ENCODE assay signal across 1 cellular context in the genomic region with DNA sequence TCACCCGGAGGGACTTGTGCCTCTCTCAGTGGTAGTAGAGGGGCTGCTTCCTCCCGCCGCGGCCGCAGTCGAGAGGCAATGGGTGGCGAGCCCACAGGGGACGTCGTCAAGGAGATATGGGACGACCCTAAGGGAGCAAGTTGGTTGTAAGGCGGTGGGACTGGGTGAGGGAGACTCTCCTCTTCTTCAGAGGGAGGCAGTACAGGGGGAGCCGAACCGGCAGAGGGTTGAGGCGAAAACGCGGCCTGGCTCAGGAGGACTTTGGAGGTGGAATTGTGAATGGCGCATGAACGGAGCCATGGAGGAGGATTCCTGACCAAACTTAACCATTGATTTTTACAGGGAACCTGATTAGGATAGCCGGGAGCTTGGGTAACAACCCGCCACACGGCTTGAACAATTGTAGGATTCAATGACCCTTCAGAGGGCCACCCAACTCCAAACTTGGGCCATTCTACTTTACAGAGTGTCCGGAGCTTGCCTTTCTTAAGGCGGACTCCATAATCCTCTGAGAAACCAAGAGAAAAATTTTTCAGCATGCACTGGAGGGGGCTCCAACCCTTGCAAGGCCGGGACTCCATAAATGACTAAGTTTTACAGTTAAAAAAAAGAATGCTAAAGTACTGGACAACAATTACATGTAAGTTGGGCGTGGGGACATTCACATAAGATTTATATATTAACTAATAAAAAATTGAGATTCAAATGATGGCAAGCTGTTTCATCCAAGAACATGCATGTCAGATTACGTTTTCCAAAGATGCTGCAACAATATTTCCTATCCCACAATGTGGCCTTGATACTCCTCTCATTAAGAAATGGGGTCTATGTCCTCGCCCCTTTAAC.
TF ChIP-seq lines count a peak whose summit lies in the region.

No MANE protein-coding gene starts in this region.

TF ChIP-seq in K562, 482 proteins besides CTCF, POLR2A, EP300 and RAD21 (continued from another document and continues in another):
- TF ChIP-seq, protein P1, sequence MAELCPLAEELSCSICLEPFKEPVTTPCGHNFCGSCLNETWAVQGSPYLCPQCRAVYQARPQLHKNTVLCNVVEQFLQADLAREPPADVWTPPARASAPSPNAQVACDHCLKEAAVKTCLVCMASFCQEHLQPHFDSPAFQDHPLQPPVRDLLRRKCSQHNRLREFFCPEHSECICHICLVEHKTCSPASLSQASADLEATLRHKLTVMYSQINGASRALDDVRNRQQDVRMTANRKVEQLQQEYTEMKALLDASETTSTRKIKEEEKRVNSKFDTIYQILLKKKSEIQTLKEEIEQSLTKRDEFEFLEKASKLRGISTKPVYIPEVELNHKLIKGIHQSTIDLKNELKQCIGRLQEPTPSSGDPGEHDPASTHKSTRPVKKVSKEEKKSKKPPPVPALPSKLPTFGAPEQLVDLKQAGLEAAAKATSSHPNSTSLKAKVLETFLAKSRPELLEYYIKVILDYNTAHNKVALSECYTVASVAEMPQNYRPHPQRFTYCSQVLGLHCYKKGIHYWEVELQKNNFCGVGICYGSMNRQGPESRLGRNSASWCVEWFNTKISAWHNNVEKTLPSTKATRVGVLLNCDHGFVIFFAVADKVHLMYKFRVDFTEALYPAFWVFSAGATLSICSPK (IDR thresholded peaks at IDR 0.05; ENCODE audit: borderline replicate concordance): no peak
- TF ChIP-seq, protein P2, sequence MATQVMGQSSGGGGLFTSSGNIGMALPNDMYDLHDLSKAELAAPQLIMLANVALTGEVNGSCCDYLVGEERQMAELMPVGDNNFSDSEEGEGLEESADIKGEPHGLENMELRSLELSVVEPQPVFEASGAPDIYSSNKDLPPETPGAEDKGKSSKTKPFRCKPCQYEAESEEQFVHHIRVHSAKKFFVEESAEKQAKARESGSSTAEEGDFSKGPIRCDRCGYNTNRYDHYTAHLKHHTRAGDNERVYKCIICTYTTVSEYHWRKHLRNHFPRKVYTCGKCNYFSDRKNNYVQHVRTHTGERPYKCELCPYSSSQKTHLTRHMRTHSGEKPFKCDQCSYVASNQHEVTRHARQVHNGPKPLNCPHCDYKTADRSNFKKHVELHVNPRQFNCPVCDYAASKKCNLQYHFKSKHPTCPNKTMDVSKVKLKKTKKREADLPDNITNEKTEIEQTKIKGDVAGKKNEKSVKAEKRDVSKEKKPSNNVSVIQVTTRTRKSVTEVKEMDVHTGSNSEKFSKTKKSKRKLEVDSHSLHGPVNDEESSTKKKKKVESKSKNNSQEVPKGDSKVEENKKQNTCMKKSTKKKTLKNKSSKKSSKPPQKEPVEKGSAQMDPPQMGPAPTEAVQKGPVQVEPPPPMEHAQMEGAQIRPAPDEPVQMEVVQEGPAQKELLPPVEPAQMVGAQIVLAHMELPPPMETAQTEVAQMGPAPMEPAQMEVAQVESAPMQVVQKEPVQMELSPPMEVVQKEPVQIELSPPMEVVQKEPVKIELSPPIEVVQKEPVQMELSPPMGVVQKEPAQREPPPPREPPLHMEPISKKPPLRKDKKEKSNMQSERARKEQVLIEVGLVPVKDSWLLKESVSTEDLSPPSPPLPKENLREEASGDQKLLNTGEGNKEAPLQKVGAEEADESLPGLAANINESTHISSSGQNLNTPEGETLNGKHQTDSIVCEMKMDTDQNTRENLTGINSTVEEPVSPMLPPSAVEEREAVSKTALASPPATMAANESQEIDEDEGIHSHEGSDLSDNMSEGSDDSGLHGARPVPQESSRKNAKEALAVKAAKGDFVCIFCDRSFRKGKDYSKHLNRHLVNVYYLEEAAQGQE (CRISPR knock-in tag; IDR thresholded peaks at IDR 0.05; ENCODE audit: low read depth): no peak
- TF ChIP-seq, protein P3, sequence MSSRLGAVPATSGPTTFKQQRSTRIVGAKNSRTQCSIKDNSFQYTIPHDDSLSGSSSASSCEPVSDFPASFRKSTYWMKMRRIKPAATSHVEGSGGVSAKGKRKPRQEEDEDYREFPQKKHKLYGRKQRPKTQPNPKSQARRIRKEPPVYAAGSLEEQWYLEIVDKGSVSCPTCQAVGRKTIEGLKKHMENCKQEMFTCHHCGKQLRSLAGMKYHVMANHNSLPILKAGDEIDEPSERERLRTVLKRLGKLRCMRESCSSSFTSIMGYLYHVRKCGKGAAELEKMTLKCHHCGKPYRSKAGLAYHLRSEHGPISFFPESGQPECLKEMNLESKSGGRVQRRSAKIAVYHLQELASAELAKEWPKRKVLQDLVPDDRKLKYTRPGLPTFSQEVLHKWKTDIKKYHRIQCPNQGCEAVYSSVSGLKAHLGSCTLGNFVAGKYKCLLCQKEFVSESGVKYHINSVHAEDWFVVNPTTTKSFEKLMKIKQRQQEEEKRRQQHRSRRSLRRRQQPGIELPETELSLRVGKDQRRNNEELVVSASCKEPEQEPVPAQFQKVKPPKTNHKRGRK (tag; IDR thresholded peaks at IDR 0.05): no peak
- TF ChIP-seq DIDO1 (tag; IDR thresholded peaks at IDR 0.05; ENCODE audit: low read depth) (no peak), FOXK1 (CRISPR knock-in tag; IDR thresholded peaks at IDR 0.05; ENCODE audit: borderline replicate concordance) (no peak), GTF2A2 (tag; IDR thresholded peaks at IDR 0.05) (no peak), MTA1 (IDR thresholded peaks at IDR 0.05; ENCODE audit: borderline replicate concordance) (0 out of 2 replicates have a peak, but pooled peaks have one; percentile 20), XRCC4 (IDR thresholded peaks at IDR 0.05; ENCODE audit: extremely low read depth, insufficient read depth, insufficient read length) (no peak), SMARCB1 (IDR thresholded peaks at IDR 0.05; ENCODE audit: insufficient read length, low read depth) (no peak), SRSF3 (IDR thresholded peaks at IDR 0.05; ENCODE audit: insufficient read depth, low read length) (no peak), CEBPB (tag; IDR thresholded peaks at IDR 0.05) (no peak), TRIM24 (IDR thresholded peaks at IDR 0.05) (no peak), ZNF764 (CRISPR knock-in tag; IDR thresholded peaks at IDR 0.05; ENCODE audit: low read depth) (0 out of 2 replicates have a peak, but pooled peaks have one; percentile 15), NCOR1 (IDR thresholded peaks at IDR 0.05) (no peak), CBX8 (IDR thresholded peaks at IDR 0.05; ENCODE audit: borderline replicate concordance, extremely low read depth, low read depth, low read length, poor library complexity, severe bottlenecking) (no peak), MEF2D (tag; conservative IDR thresholded peaks at IDR 0.05; ENCODE audit: low read depth) (no peak; the same call in 1 of the 2 replicates), SETDB1 (IDR thresholded peaks at IDR 0.05; ENCODE audit: low read length) (no peak), TAF9B (IDR thresholded peaks at IDR 0.05; ENCODE audit: partially characterized antibody) (no peak), HMG20B (CRISPR knock-in tag; IDR thresholded peaks at IDR 0.05) (no peak), MECOM (CRISPR knock-in tag; IDR thresholded peaks at IDR 0.05) (no peak), GABPB2 (CRISPR knock-in tag; conservative IDR thresholded peaks at IDR 0.05) (no peak), GATA2 (CRISPR knock-in tag; IDR thresholded peaks at IDR 0.05) (no peak), TAL1 (IDR thresholded peaks at IDR 0.05) (no peak), FIP1L1 (IDR thresholded peaks at IDR 0.05; ENCODE audit: low read depth, low read length, poor library complexity, severe bottlenecking) (no peak), STAG1 (CRISPR knock-in tag; IDR thresholded peaks at IDR 0.05; ENCODE audit: borderline replicate concordance) (no peak), FOXM1 (IDR thresholded peaks at IDR 0.05; ENCODE audit: low read depth) (peak; percentile 13; the same call in 1 of the 2 replicates), FOXM1 (CRISPR knock-in tag; IDR thresholded peaks at IDR 0.05; ENCODE audit: low read depth) (no peak), KAT7 (CRISPR knock-in tag; IDR thresholded peaks at IDR 0.05; ENCODE audit: borderline replicate concordance) (no peak)
- TF ChIP-seq, protein P4, sequence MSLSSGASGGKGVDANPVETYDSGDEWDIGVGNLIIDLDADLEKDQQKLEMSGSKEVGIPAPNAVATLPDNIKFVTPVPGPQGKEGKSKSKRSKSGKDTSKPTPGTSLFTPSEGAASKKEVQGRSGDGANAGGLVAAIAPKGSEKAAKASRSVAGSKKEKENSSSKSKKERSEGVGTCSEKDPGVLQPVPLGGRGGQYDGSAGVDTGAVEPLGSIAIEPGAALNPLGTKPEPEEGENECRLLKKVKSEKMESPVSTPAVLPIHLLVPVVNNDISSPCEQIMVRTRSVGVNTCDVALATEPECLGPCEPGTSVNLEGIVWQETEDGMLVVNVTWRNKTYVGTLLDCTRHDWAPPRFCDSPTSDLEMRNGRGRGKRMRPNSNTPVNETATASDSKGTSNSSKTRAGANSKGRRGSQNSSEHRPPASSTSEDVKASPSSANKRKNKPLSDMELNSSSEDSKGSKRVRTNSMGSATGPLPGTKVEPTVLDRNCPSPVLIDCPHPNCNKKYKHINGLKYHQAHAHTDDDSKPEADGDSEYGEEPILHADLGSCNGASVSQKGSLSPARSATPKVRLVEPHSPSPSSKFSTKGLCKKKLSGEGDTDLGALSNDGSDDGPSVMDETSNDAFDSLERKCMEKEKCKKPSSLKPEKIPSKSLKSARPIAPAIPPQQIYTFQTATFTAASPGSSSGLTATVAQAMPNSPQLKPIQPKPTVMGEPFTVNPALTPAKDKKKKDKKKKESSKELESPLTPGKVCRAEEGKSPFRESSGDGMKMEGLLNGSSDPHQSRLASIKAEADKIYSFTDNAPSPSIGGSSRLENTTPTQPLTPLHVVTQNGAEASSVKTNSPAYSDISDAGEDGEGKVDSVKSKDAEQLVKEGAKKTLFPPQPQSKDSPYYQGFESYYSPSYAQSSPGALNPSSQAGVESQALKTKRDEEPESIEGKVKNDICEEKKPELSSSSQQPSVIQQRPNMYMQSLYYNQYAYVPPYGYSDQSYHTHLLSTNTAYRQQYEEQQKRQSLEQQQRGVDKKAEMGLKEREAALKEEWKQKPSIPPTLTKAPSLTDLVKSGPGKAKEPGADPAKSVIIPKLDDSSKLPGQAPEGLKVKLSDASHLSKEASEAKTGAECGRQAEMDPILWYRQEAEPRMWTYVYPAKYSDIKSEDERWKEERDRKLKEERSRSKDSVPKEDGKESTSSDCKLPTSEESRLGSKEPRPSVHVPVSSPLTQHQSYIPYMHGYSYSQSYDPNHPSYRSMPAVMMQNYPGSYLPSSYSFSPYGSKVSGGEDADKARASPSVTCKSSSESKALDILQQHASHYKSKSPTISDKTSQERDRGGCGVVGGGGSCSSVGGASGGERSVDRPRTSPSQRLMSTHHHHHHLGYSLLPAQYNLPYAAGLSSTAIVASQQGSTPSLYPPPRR (CRISPR knock-in tag; IDR thresholded peaks at IDR 0.05; ENCODE audit: borderline replicate concordance): no peak
- TF ChIP-seq, protein P5, sequence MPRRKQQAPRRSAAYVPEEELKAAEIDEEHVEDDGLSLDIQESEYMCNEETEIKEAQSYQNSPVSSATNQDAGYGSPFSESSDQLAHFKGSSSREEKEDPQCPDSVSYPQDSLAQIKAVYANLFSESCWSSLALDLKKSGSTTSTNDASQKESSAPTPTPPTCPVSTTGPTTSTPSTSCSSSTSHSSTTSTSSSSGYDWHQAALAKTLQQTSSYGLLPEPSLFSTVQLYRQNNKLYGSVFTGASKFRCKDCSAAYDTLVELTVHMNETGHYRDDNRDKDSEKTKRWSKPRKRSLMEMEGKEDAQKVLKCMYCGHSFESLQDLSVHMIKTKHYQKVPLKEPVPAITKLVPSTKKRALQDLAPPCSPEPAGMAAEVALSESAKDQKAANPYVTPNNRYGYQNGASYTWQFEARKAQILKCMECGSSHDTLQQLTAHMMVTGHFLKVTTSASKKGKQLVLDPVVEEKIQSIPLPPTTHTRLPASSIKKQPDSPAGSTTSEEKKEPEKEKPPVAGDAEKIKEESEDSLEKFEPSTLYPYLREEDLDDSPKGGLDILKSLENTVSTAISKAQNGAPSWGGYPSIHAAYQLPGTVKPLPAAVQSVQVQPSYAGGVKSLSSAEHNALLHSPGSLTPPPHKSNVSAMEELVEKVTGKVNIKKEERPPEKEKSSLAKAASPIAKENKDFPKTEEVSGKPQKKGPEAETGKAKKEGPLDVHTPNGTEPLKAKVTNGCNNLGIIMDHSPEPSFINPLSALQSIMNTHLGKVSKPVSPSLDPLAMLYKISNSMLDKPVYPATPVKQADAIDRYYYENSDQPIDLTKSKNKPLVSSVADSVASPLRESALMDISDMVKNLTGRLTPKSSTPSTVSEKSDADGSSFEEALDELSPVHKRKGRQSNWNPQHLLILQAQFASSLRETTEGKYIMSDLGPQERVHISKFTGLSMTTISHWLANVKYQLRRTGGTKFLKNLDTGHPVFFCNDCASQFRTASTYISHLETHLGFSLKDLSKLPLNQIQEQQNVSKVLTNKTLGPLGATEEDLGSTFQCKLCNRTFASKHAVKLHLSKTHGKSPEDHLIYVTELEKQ (CRISPR knock-in tag; IDR thresholded peaks at IDR 0.05): no peak
- TF ChIP-seq, protein P6, sequence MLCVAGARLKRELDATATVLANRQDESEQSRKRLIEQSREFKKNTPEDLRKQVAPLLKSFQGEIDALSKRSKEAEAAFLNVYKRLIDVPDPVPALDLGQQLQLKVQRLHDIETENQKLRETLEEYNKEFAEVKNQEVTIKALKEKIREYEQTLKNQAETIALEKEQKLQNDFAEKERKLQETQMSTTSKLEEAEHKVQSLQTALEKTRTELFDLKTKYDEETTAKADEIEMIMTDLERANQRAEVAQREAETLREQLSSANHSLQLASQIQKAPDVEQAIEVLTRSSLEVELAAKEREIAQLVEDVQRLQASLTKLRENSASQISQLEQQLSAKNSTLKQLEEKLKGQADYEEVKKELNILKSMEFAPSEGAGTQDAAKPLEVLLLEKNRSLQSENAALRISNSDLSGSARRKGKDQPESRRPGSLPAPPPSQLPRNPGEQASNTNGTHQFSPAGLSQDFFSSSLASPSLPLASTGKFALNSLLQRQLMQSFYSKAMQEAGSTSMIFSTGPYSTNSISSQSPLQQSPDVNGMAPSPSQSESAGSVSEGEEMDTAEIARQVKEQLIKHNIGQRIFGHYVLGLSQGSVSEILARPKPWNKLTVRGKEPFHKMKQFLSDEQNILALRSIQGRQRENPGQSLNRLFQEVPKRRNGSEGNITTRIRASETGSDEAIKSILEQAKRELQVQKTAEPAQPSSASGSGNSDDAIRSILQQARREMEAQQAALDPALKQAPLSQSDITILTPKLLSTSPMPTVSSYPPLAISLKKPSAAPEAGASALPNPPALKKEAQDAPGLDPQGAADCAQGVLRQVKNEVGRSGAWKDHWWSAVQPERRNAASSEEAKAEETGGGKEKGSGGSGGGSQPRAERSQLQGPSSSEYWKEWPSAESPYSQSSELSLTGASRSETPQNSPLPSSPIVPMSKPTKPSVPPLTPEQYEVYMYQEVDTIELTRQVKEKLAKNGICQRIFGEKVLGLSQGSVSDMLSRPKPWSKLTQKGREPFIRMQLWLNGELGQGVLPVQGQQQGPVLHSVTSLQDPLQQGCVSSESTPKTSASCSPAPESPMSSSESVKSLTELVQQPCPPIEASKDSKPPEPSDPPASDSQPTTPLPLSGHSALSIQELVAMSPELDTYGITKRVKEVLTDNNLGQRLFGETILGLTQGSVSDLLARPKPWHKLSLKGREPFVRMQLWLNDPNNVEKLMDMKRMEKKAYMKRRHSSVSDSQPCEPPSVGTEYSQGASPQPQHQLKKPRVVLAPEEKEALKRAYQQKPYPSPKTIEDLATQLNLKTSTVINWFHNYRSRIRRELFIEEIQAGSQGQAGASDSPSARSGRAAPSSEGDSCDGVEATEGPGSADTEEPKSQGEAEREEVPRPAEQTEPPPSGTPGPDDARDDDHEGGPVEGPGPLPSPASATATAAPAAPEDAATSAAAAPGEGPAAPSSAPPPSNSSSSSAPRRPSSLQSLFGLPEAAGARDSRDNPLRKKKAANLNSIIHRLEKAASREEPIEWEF (CRISPR knock-in tag; IDR thresholded peaks at IDR 0.05): no peak
- TF ChIP-seq, protein P7, sequence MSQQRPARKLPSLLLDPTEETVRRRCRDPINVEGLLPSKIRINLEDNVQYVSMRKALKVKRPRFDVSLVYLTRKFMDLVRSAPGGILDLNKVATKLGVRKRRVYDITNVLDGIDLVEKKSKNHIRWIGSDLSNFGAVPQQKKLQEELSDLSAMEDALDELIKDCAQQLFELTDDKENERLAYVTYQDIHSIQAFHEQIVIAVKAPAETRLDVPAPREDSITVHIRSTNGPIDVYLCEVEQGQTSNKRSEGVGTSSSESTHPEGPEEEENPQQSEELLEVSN (IDR thresholded peaks at IDR 0.05; ENCODE audit: borderline replicate concordance in 1 of 2, extremely low read depth in 1 of 2, insufficient read depth in 1 of 2, insufficient read length in 1 of 2, low read depth in 1 of 2, low read length in 1 of 2, poor library complexity in 1 of 2, severe bottlenecking in 1 of 2): no peak
